ENCODE assay signal across 5 cellular contexts in the genomic region with DNA sequence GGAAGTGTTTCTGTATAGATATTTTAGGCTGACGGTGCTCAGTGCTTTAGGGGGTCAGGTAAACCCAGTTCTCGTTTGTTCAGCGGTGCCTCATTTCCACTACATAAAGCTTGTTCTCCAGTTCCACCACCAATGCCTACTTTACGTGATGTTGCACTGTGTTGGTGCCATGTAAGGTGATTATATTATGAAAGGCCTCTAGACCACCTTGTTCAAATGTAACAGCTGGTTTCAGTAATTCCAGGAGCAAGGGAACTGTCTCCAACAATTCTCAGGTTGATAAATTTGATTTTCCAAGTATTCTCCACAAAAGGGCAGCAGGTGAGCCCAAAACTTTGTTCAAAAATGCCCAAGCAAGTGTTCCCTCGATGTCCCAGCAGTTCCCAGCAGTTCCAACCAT.
"Had no signal": no experiment of that assay in that cellular context is flagged by ENCODE, and none has a peak within 500 bp of the region (broad histone marks: within the 10 kb centered on the region; RNA-seq: fewer than 3 reads in every experiment).

No MANE protein-coding gene starts in this region.

- H3K36me3 ChIP-seq: ascending aorta, breast epithelium, cardiac muscle cell, colonic mucosa had no signal

- H3K27ac ChIP-seq: ascending aorta, breast epithelium, cardiac muscle cell, colonic mucosa had no signal

- H3K4me3 ChIP-seq: ascending aorta, breast epithelium, cardiac muscle cell, colonic mucosa had no signal

- H3K9me3 ChIP-seq: ascending aorta, breast epithelium, colonic mucosa had no signal

- H3K27me3 ChIP-seq: ascending aorta, cardiac muscle cell, colonic mucosa had no signal

- H3K4me1 ChIP-seq: ascending aorta, breast epithelium, colonic mucosa had no signal

- DNase-seq: activated gamma-delta T cell had no signal
